ENCODE assay signal across 8 cellular contexts in genomic region chr1:167439301-167439988, GRCh38.
DNase-seq lines count a peak whose midpoint lies in the region; TF ChIP-seq lines count a peak whose summit lies in the region.

No MANE protein-coding gene starts in this region.

- intact Hi-C loops in A673 (cut with micrococcal nuclease; ENCODE audit: unreplicated experiment): no loop called here

- BruUV-seq in A673 (replicated peaks; lab: Mats Ljungman, UMichigan): no TSS peak

- H3K4me1 ChIP-seq in A673 (ENCODE audit: insufficient read depth, low read length, poor library complexity, severe bottlenecking): peaks cover 3% of the 10 kb centered on the region

- no peak overlapping the region for H3K27ac ChIP-seq in A673 (ENCODE audit: low read depth, low read length, poor library complexity, severe bottlenecking)

- POLR2A ChIA-PET in A673 (lab: Charles Lee; ENCODE audit: low non-redundant PET): no interaction called here

- no peaks in the 10 kb centered on the region for H3K36me3 ChIP-seq in A673 (ENCODE audit: insufficient read depth, low read length, poor library complexity, severe bottlenecking)

- TF ChIP-seq CTCF in A673 (conservative IDR thresholded peaks at IDR 0.05; ENCODE audit: low read depth, low read length): peak; percentile 36

- DNase-seq in A673 (ENCODE audit: low spot score) (peak; percentile 63), GM04504 (ENCODE audit: low read depth) (peak; percentile 6), NCI-H1417 (lab: John Stamatoyannopoulos, UW) (peak; percentile 52 to 83 (median 81)), amygdala (lab: John Stamatoyannopoulos, UW) (peak in 32 of 56 donors; percentile 13 to 68 (median 28)), hypothalamus (lab: John Stamatoyannopoulos, UW) (peak in 35 of 51 donors; percentile 7 to 71 (median 40)), putamen (ENCODE audit: low spot score) (peak; percentile 46), OCI-M2 (lab: John Stamatoyannopoulos, UW; ENCODE audit: unreplicated experiment) (no peak)
- DNase-seq in effector CD4-positive, alpha-beta T cell: no peak

- no peaks in the 10 kb centered on the region for H3K27me3 ChIP-seq in A673 (replicated peaks; ENCODE audit: insufficient read depth, low read depth, low read length, poor library complexity)

- H3K4me3 ChIP-seq in A673 (ENCODE audit: low read depth, low read length, poor library complexity, severe bottlenecking): peak overlapping the region; percentile 38

- CTCF ChIA-PET in A673 (lab: Charles Lee): interaction anchor here (0.8 kb wide), 1 partner anchor 172 kb away, joined by 5 read pairs; no protein-coding TSS in a partner anchor

- no peaks in the 10 kb centered on the region for H3K9me3 ChIP-seq in A673 (ENCODE audit: low read depth, low read length, poor library complexity, severe bottlenecking)

Comparison
In these comparisons a context has a peak if more than half of its experiments do, and no peak if none do; other contexts are left out.
1. DNase-seq: peak in A673 (single experiment), GM04504 (single experiment), NCI-H1417 (3 of 3), amygdala (32 of 56), hypothalamus (35 of 51) and putamen (single experiment); none in effector CD4-positive, alpha-beta T cell (single experiment) and OCI-M2 (single experiment).